16 cellular contexts compared by ENCODE assay signal in the genomic region with DNA sequence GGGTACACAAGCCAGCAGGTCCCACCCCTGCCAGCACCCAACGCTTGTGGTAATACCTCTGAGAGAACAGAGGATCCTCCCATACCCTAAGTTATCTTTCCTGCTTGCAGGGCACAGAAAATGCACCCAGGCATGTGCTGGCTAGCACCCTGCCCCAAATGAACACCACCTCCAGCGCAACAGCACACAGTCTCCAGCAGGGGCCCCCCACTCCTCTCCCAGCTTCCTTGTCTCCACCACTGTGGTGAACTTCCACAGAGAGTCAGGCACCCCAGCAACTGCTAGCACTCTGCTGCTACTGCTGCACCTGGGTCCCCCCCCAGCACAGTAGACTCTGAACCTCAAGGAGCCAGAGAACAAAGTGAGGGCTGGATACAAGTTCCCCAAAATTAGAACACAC.
DNase-seq lines count a peak whose midpoint lies in the region; ATAC-seq and TF ChIP-seq lines count a peak whose summit lies in the region.
"Had no signal": no experiment of that assay in that cellular context is flagged by ENCODE, and none has a peak within 500 bp of the region (broad histone marks: within the 10 kb centered on the region; RNA-seq: fewer than 3 reads in every experiment).

No MANE protein-coding gene starts in this region.

- H3K36me3 ChIP-seq in GM23338 (ENCODE audit: insufficient read depth) (peaks cover 11% of the 10 kb centered on the region), WERI-Rb-1 (no peaks in the 10 kb centered on the region)

- peaks cover 59% of the 10 kb centered on the region for H3K9me3 Mint-ChIP-seq in GM23338
- H3K9me3 Mint-ChIP-seq in stimulated activated naive B cell treated with anti-CD40 and anti-IgM and Interleukin-4, amounts not matched to agents 10 μg/mL and 1 μg/mL and 100 μg/mL, for 72 hours = peaks cover 16 to 22% of the 10 kb centered on the region in 2 donors

- DNase-seq in GM23338 (ENCODE audit: low spot score) = peak; percentile 63
- DNase-seq in KBM-7 = peak; percentile 5
- peak; percentile 28 for DNase-seq in WERI-Rb-1
- peak; percentile 11 for DNase-seq in iPS-NIHi11 (ENCODE audit: low spot score)
- DNase-seq in NOMO-1 (lab: John Stamatoyannopoulos, UW; ENCODE audit: unreplicated experiment in 2 of 2) = no peak
- no peak for DNase-seq in stimulated activated naive B cell treated with anti-CD40 and anti-IgM and Interleukin-4, amounts not matched to agents 10 μg/mL and 1 μg/mL and 100 μg/mL, for 72 hours
- DNase-seq in NK-92 (lab: John Stamatoyannopoulos, UW; ENCODE audit: unreplicated experiment) = no peak
- DNase-seq: CD4-positive, alpha-beta T cell; DMS79 treated with DMSO at 0.1 percent for 48 hours; MM.1S; NCI-H1105; NCI-H1694 treated with DMSO at 0.1 percent for 48 hours; NCI-H526 treated with DMSO at 0.1 percent for 48 hours; T-cell had no signal

- H3K4me3 ChIP-seq in GM23338 (no peak overlapping the region), WERI-Rb-1 (ENCODE audit: low read depth, low read length) (no peak overlapping the region)

- H3K79me2 ChIP-seq in GM23338 (replicated peaks; ENCODE audit: insufficient read depth) = no peaks in the 10 kb centered on the region

- H3F3A ChIP-seq in GM23338 (replicated peaks; ENCODE audit: low read depth) = no peaks in the 10 kb centered on the region

- H3K9me3 ChIP-seq in WERI-Rb-1 (ENCODE audit: severe bottlenecking) = peaks cover 4% of the 10 kb centered on the region

- no peaks in the 10 kb centered on the region for H3K4me1 Mint-ChIP-seq in GM23338
- no peaks in the 10 kb centered on the region for H3K4me1 Mint-ChIP-seq in stimulated activated naive B cell treated with anti-CD40 and anti-IgM and Interleukin-4, amounts not matched to agents 10 μg/mL and 1 μg/mL and 100 μg/mL, for 72 hours
- H3K4me1 Mint-ChIP-seq: T-cell had no signal

- H3K27ac Mint-ChIP-seq in GM23338 = no peak overlapping the region
- no peak overlapping the region for H3K27ac Mint-ChIP-seq in stimulated activated naive B cell treated with anti-CD40 and anti-IgM and Interleukin-4, amounts not matched to agents 10 μg/mL and 1 μg/mL and 100 μg/mL, for 72 hours
- H3K27ac Mint-ChIP-seq: CD4-positive, alpha-beta T cell; T-cell had no signal

- H3K27ac ChIP-seq in GM23338 (ENCODE audit: low read depth) (no peak overlapping the region), WERI-Rb-1 (no peak overlapping the region)
- H3K27ac ChIP-seq: KMS-11 had no signal

- H2AFZ ChIP-seq in GM23338 = peak overlapping the region; percentile 52; the same call in 1 of the 2 replicates

- H3K9me2 ChIP-seq in GM23338 (ENCODE audit: insufficient read depth) = 0 out of 2 replicates have a peak, but pooled peaks cover 5% of the 10 kb centered on the region

- H3K4me1 ChIP-seq in GM23338 (ENCODE audit: insufficient read depth) = no peaks in the 10 kb centered on the region

- peaks cover 6% of the 10 kb centered on the region for H3K27me3 Mint-ChIP-seq in GM23338 (ENCODE audit: insufficient read depth, low read depth, poor library complexity)
- H3K27me3 Mint-ChIP-seq in stimulated activated naive B cell treated with anti-CD40 and anti-IgM and Interleukin-4, amounts not matched to agents 10 μg/mL and 1 μg/mL and 100 μg/mL, for 72 hours = no peaks in the 10 kb centered on the region
- H3K27me3 Mint-ChIP-seq: CD4-positive, alpha-beta T cell; T-cell had no signal

- no peak overlapping the region for H3K4me3 Mint-ChIP-seq in GM23338
- H3K4me3 Mint-ChIP-seq in stimulated activated naive B cell treated with anti-CD40 and anti-IgM and Interleukin-4, amounts not matched to agents 10 μg/mL and 1 μg/mL and 100 μg/mL, for 72 hours = no peak overlapping the region
- H3K4me3 Mint-ChIP-seq: CD4-positive, alpha-beta T cell; T-cell had no signal

- no peaks in the 10 kb centered on the region for H4K20me1 ChIP-seq in GM23338 (replicated peaks; ENCODE audit: insufficient read depth)

- H3K27me3 ChIP-seq in GM23338 (ENCODE audit: insufficient read depth) (no peaks in the 10 kb centered on the region), WERI-Rb-1 (ENCODE audit: insufficient read depth, low read depth, severe bottlenecking) (no peaks in the 10 kb centered on the region)

- H3K36me3 Mint-ChIP-seq in GM23338 (ENCODE audit: low read depth) = peaks cover 46% of the 10 kb centered on the region
- H3K36me3 Mint-ChIP-seq in stimulated activated naive B cell treated with anti-CD40 and anti-IgM and Interleukin-4, amounts not matched to agents 10 μg/mL and 1 μg/mL and 100 μg/mL, for 72 hours = peaks cover 0 to 2% of the 10 kb centered on the region in 2 donors
- H3K36me3 Mint-ChIP-seq: T-cell had no signal

- in situ Hi-C loops in KBM-7 (cut with MboI; ENCODE audit: low pct_unique_long_range_greater_than_20kb, low sequenced_read_pairs) = no loop called here

- peak; percentile 51 to 78 for TF ChIP-seq CTCF in GM23338 (conservative IDR thresholded peaks at IDR 0.05; ENCODE audit: low read depth in 2 of 2)
- TF ChIP-seq CTCF in WERI-Rb-1 (IDR thresholded peaks at IDR 0.05; ENCODE audit: low read depth, low read length) = peak; percentile 55

- ATAC-seq in GM23338 (peak; percentile 89), HG03378 (IDR thresholded peaks at IDR 0.05; ENCODE audit: unreplicated experiment) (no peak)
- no peak for ATAC-seq in stimulated activated naive B cell treated with anti-CD40 and anti-IgM and Interleukin-4, amounts not matched to agents 10 μg/mL and 1 μg/mL and 100 μg/mL, for 72 hours (replicated peaks)
- ATAC-seq: T-cell had no signal

- H3K4me2 ChIP-seq in GM23338 = no peak overlapping the region
- H3K4me2 ChIP-seq: KMS-11 had no signal

TF ChIP-seq in GM23338, 12 proteins besides CTCF, POLR2A, EP300 and RAD21 (continues in another document):
- TF ChIP-seq JUNB (IDR thresholded peaks at IDR 0.05; ENCODE audit: unreplicated experiment) = no peak
- TF ChIP-seq ZNF462 (CRISPR knock-in tag; IDR thresholded peaks at IDR 0.05) = no peak

Comparison
In these comparisons a context has a peak if more than half of its experiments do, and no peak if none do; other contexts are left out.
1. DNase-seq: peak in GM23338 (single experiment), KBM-7 (single experiment), WERI-Rb-1 (single experiment) and iPS-NIHi11 (single experiment); none in NOMO-1 (0 of 2), stimulated activated naive B cell treated with anti-CD40 and anti-IgM and Interleukin-4, amounts not matched to agents 10 μg/mL and 1 μg/mL and 100 μg/mL, for 72 hours (single experiment) and NK-92 (single experiment).